Comparison of ENCODE assay signal across 21 cellular contexts in the genomic region with DNA sequence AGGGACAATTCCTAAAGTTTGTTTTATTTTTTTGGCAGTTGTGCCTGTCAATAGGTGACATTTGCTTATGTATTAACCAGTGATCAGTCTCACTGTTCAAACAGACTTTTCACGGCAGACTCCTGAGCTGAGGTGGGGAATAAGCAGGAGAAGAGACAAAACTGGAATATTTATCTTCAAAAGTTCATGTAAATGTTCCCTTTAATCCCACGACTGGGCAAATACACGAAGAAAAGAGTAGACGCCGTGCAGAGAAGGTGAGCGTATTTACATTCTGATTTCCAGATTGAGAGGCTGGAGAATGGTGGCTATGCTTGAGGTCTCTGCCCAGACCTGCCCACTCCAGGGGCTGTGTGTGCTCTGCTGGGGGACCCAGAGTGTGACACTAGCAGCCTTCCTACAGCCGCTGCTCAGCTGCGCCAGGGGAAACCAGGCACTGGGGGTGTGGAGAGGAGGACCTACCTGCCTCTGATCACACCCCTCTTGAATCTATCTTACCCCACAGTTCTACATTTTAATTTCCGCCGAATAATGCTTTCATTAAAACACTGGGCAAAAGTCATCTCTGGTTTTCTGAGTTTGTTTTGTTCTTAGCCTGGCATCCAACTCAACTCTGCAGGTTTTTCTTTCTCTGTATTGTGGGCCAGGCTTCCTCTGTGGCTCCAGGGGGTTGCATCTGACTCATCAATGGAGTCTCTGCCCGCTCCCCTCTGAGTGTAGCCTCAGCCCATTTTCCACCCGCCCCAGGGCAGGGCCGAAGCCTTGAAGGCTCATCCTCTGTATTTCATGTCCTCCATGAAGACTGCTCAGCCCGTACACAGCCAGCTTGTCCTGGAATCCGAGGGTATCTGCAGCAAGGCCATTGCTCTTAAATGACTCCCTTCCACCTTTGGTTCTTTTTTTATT.
DNase-seq lines count a peak whose midpoint lies in the region; ATAC-seq and TF ChIP-seq lines count a peak whose summit lies in the region.
"Had no signal": no experiment of that assay in that cellular context is flagged by ENCODE, and none has a peak within 500 bp of the region (broad histone marks: within the 10 kb centered on the region; RNA-seq: fewer than 3 reads in every experiment).

No MANE protein-coding gene starts in this region.

- H3K4ac ChIP-seq in mesenchymal stem cell (ENCODE audit: low read depth in 1 of 2, low read length in 2 of 2), result no peak overlapping the region

- H3K36me3 ChIP-seq in Caco-2 (ENCODE audit: control insufficient read depth, insufficient read depth, low read length) (no peaks in the 10 kb centered on the region), HUES6 (ENCODE audit: control insufficient read depth, insufficient read depth, low read length) (no peaks in the 10 kb centered on the region), mesenchymal stem cell (ENCODE audit: control insufficient read depth in 1 of 2, insufficient read depth in 2 of 2, low read depth in 1 of 2, low read length in 2 of 2) (no peaks in the 10 kb centered on the region), esophagus squamous epithelium (no peaks in the 10 kb centered on the region)
- H3K36me3 ChIP-seq: adrenal gland, BE2C, HAP-1 had no signal

- H3K79me1 ChIP-seq in mesenchymal stem cell (replicated peaks; ENCODE audit: low read length, poor library complexity, severe bottlenecking), result peaks cover 5% of the 10 kb centered on the region

- no peaks in the 10 kb centered on the region for H3K36me3 Mint-ChIP-seq in Caco-2 (ENCODE audit: insufficient read depth, unreplicated experiment)
- no peaks in the 10 kb centered on the region for H3K36me3 Mint-ChIP-seq in activated T-helper 17 cell treated with anti-CD3 and anti-CD28 coated beads, Interleukin-2, amount 50 U/mL, for 72 hours (ENCODE audit: low read depth)

- DNase-seq in Caco-2, result peak; percentile 23 to 37
- no peak for DNase-seq in mesenchymal stem cell
- no peak for DNase-seq in esophagus squamous epithelium (lab: John Stamatoyannopoulos, UW)
- DNase-seq in SIG-M5 treated with dmso at 0.1 percent for 504 hours (lab: John Stamatoyannopoulos, UW; ENCODE audit: unreplicated experiment), result no peak
- no peak for DNase-seq in activated naive CD4-positive, alpha-beta T cell treated with Interleukin-2 at 50 U/mL for 16 hours
- DNase-seq: activated CD4-positive, CD25-positive, alpha-beta regulatory T cell treated with anti-CD3 and anti-CD28 coated beads, Interleukin-2, amount 50 U/mL, for 72 hours; adrenal gland; BE2C; DMS79; head of caudate nucleus; NCI-H1048; NCI-H446 treated with DMSO at 0.1 percent for 48 hours; T-helper 17 cell had no signal

- H2BK120ac ChIP-seq in mesenchymal stem cell (ENCODE audit: low read depth, low read length), result no peak overlapping the region

- H4K91ac ChIP-seq in mesenchymal stem cell (ENCODE audit: low read length), result no peak overlapping the region

- peak; percentile 43 for ATAC-seq in activated T-helper 17 cell treated with anti-CD3 and anti-CD28 coated beads, Interleukin-2, amount 50 U/mL, for 72 hours (replicated peaks)
- ATAC-seq in HG02571 (IDR thresholded peaks at IDR 0.05; ENCODE audit: unreplicated experiment), result no peak
- ATAC-seq: T-helper 17 cell had no signal

- TF ChIP-seq CTCF in Caco-2 (IDR thresholded peaks at IDR 0.05; ENCODE audit: insufficient read depth in 1 of 2, low read depth in 1 of 2, low read length in 1 of 2, severe bottlenecking in 1 of 2, unreplicated experiment in 1 of 2) (no peak), esophagus squamous epithelium (IDR thresholded peaks at IDR 0.05) (no peak)

- no peaks in the 10 kb centered on the region for H3K9me3 Mint-ChIP-seq in Caco-2 (ENCODE audit: unreplicated experiment)
- no peaks in the 10 kb centered on the region for H3K9me3 Mint-ChIP-seq in activated T-helper 17 cell treated with anti-CD3 and anti-CD28 coated beads, Interleukin-2, amount 50 U/mL, for 72 hours
- H3K9me3 Mint-ChIP-seq: IgD-negative memory B cell had no signal

- H3K4me3 Mint-ChIP-seq in Caco-2 (ENCODE audit: unreplicated experiment), result no peak overlapping the region
- no peak overlapping the region for H3K4me3 Mint-ChIP-seq in activated T-helper 17 cell treated with anti-CD3 and anti-CD28 coated beads, Interleukin-2, amount 50 U/mL, for 72 hours
- H3K4me3 Mint-ChIP-seq: IgD-negative memory B cell, T-helper 17 cell had no signal

- H4K8ac ChIP-seq in mesenchymal stem cell (ENCODE audit: low read length), result no peak overlapping the region

- peak overlapping the region in 1 of 2 experiments; percentile 62 for H3K14ac ChIP-seq in mesenchymal stem cell (ENCODE audit: low read length in 2 of 2)

- BruUV-seq in Caco-2 (replicated peaks; lab: Mats Ljungman, UMichigan), result no TSS peak

- H3K4me3 ChIP-seq in Caco-2 (ENCODE audit: low read depth, low read length), result no peak overlapping the region
- H3K4me3 ChIP-seq in HUES6 (ENCODE audit: low read depth, low read length), result no peak overlapping the region
- peak overlapping the region in 1 of 2 experiments; percentile 17 for H3K4me3 ChIP-seq in mesenchymal stem cell (ENCODE audit: insufficient read depth in 1 of 2, low read depth in 1 of 2, low read length in 2 of 2)
- no peak overlapping the region for H3K4me3 ChIP-seq in esophagus squamous epithelium
- H3K4me3 ChIP-seq: adrenal gland, HAP-1, smooth muscle cell had no signal

- H3K9ac ChIP-seq in HUES6 (ENCODE audit: low read length) (no peak overlapping the region), mesenchymal stem cell (ENCODE audit: low read length) (no peak overlapping the region)
- H3K9ac ChIP-seq: parathyroid adenoma had no signal

- no peak overlapping the region for H3K27ac Mint-ChIP-seq in Caco-2 (ENCODE audit: unreplicated experiment)
- H3K27ac Mint-ChIP-seq in activated T-helper 17 cell treated with anti-CD3 and anti-CD28 coated beads, Interleukin-2, amount 50 U/mL, for 72 hours, result peak overlapping the region; percentile 52
- H3K27ac Mint-ChIP-seq: IgD-negative memory B cell had no signal

- peak overlapping the region; percentile 95 for H2AK5ac ChIP-seq in mesenchymal stem cell (ENCODE audit: low read length, severe bottlenecking)

- H3K9me3 ChIP-seq in Caco-2 (no peaks in the 10 kb centered on the region), HUES6 (ENCODE audit: control insufficient read depth, insufficient read depth, low read depth, low read length) (no peaks in the 10 kb centered on the region), mesenchymal stem cell (ENCODE audit: control insufficient read depth, low read length) (no peaks in the 10 kb centered on the region), esophagus squamous epithelium (no peaks in the 10 kb centered on the region)
- H3K9me3 ChIP-seq: adrenal gland, BE2C, HAP-1 had no signal

- H3K4me1 ChIP-seq in Caco-2 (no peaks in the 10 kb centered on the region), HUES6 (ENCODE audit: control insufficient read depth, insufficient read depth, low read length) (peaks cover 19% of the 10 kb centered on the region), mesenchymal stem cell (ENCODE audit: control insufficient read depth, insufficient read depth, low read depth, low read length) (peaks cover 25% of the 10 kb centered on the region), esophagus squamous epithelium (peaks cover 15 to 62% (median 31%) of the 10 kb centered on the region in 3 donors)
- H3K4me1 ChIP-seq: adrenal gland, BE2C, HAP-1, parathyroid adenoma had no signal

- POLR2A ChIA-PET in Caco-2 (lab: Charles Lee), result no interaction called here

- peaks cover 15% of the 10 kb centered on the region for H3K4me1 Mint-ChIP-seq in Caco-2 (ENCODE audit: low read depth, unreplicated experiment)
- peaks cover 13% of the 10 kb centered on the region for H3K4me1 Mint-ChIP-seq in activated T-helper 17 cell treated with anti-CD3 and anti-CD28 coated beads, Interleukin-2, amount 50 U/mL, for 72 hours

- H2BK15ac ChIP-seq in mesenchymal stem cell (ENCODE audit: low read depth, poor library complexity, severe bottlenecking), result no peak overlapping the region

- no peaks in the 10 kb centered on the region for H3K27me3 Mint-ChIP-seq in Caco-2 (ENCODE audit: insufficient read depth, unreplicated experiment)
- no peaks in the 10 kb centered on the region for H3K27me3 Mint-ChIP-seq in activated T-helper 17 cell treated with anti-CD3 and anti-CD28 coated beads, Interleukin-2, amount 50 U/mL, for 72 hours
- H3K27me3 Mint-ChIP-seq: T-helper 17 cell had no signal

- CTCF ChIA-PET in Caco-2 (lab: Charles Lee), result interaction anchor here (0.6 kb wide), 1 partner anchor 61 kb away, joined by 4 read pairs; no protein-coding TSS in a partner anchor

- H3K27ac ChIP-seq in HUES6 (ENCODE audit: low read depth, low read length), result peak overlapping the region; percentile 52; the same call in 1 of the 2 replicates
- H3K27ac ChIP-seq in mesenchymal stem cell (ENCODE audit: low read length, poor library complexity, severe bottlenecking), result peak overlapping the region; percentile 61
- H3K27ac ChIP-seq in esophagus squamous epithelium, result peak overlapping the region in 2 of 4 donors; percentile 37 to 45
- H3K27ac ChIP-seq: adrenal gland, epithelial cell of prostate, parathyroid adenoma had no signal

- H2BK5ac ChIP-seq in mesenchymal stem cell (ENCODE audit: low read depth, low read length, poor library complexity, severe bottlenecking), result peak overlapping the region; percentile 70

- no peak overlapping the region for H3K23ac ChIP-seq in mesenchymal stem cell (ENCODE audit: low read length in 2 of 2)

- intact Hi-C loops in Caco-2 (cut with micrococcal nuclease; ENCODE audit: unreplicated experiment), result no loop called here
- intact Hi-C loops in esophagus squamous epithelium (cut with DNase I), result no loop called here

- 92% methylated on average over 15 of the region's 15 CpGs for WGBS in mesenchymal stem cell
- 38 to 66% methylated on average over 13 to 14 of the region's 15 CpGs for WGBS in esophagus squamous epithelium, 2 donors

- H2AFZ ChIP-seq in mesenchymal stem cell (ENCODE audit: low read depth, low read length), result no peak overlapping the region
- H2AFZ ChIP-seq: parathyroid adenoma had no signal

- H3K18ac ChIP-seq in mesenchymal stem cell (ENCODE audit: low read depth in 1 of 2, low read length in 2 of 2), result no peak overlapping the region

- no peak overlapping the region for H3K4me2 ChIP-seq in mesenchymal stem cell (ENCODE audit: low read length, poor library complexity, severe bottlenecking)
- H3K4me2 ChIP-seq: smooth muscle cell had no signal

- H3K27me3 ChIP-seq in Caco-2 (replicated peaks; ENCODE audit: control insufficient read depth, insufficient read depth, low read length) (no peaks in the 10 kb centered on the region), HUES6 (ENCODE audit: control insufficient read depth, insufficient read depth, low read length) (no peaks in the 10 kb centered on the region), mesenchymal stem cell (ENCODE audit: control insufficient read depth in 1 of 2, insufficient read depth in 1 of 2, low read length in 2 of 2) (no peaks in the 10 kb centered on the region), esophagus squamous epithelium (no peaks in the 10 kb centered on the region)
- H3K27me3 ChIP-seq: adrenal gland, BE2C had no signal

- TF ChIP-seq POLR2A in esophagus squamous epithelium (IDR thresholded peaks at IDR 0.05), result no peak

- H2BK12ac ChIP-seq in mesenchymal stem cell (ENCODE audit: low read length in 2 of 2), result peak overlapping the region in 1 of 2 experiments; percentile 13

Comparison
In these comparisons a context has a peak if more than half of its experiments do, and no peak if none do; other contexts are left out.
1. DNase-seq: peak in Caco-2 (2 of 2); none in mesenchymal stem cell (single experiment), esophagus squamous epithelium (single experiment), SIG-M5 treated with dmso at 0.1 percent for 504 hours (single experiment) and activated naive CD4-positive, alpha-beta T cell treated with Interleukin-2 at 50 U/mL for 16 hours (single experiment).